ENCODE assay signal across 1 cellular context in genomic region chr4:184451726-184452125, GRCh38.
TF ChIP-seq lines count a peak whose summit lies in the region.

No MANE protein-coding gene starts in this region.

TF ChIP-seq in K562, 482 proteins besides CTCF, POLR2A, EP300 and RAD21 (continued from another document and continues in another):
- TF ChIP-seq ZBTB40 (IDR thresholded peaks at IDR 0.05) (no peak), ZBTB40 (CRISPR knock-in tag; IDR thresholded peaks at IDR 0.05) (no peak), CCNT2 (IDR thresholded peaks at IDR 0.05; ENCODE audit: borderline replicate concordance, extremely low read depth, insufficient read length, low read depth, low read length) (peak; percentile 85), MEF2A (IDR thresholded peaks at IDR 0.05; ENCODE audit: control insufficient read depth, low read depth, low read length) (peak; percentile 60; the same call in 1 of the 2 replicates), FOXP1 (CRISPR knock-in tag; IDR thresholded peaks at IDR 0.05) (no peak), HOMEZ (CRISPR knock-in tag; IDR thresholded peaks at IDR 0.05) (no peak), ZNF282 (CRISPR knock-in tag; IDR thresholded peaks at IDR 0.05) (no peak), WHSC1 (IDR thresholded peaks at IDR 0.05; ENCODE audit: low read length) (no peak), PYGO2 (tag; IDR thresholded peaks at IDR 0.05) (no peak), ARID3A (IDR thresholded peaks at IDR 0.05; ENCODE audit: borderline replicate concordance, low read depth, low read length) (peak; percentile 79; the same call in 1 of the 2 replicates), OTX1 (CRISPR knock-in tag; IDR thresholded peaks at IDR 0.05) (no peak), ZNF445 (CRISPR knock-in tag; IDR thresholded peaks at IDR 0.05; ENCODE audit: low read depth) (no peak), ZNF431 (CRISPR knock-in tag; IDR thresholded peaks at IDR 0.05) (no peak), HES1 (IDR thresholded peaks at IDR 0.05; ENCODE audit: low read depth) (peak; percentile 53; the same call in 1 of the 2 replicates), VEZF1 (CRISPR knock-in tag; IDR thresholded peaks at IDR 0.05) (peak; percentile 57), MAFF (IDR thresholded peaks at IDR 0.05; ENCODE audit: low read length) (peak; percentile 9; the same call in 1 of the 2 replicates), MAFG (tag; conservative IDR thresholded peaks at IDR 0.05) (no peak; the same call in 1 of the 2 replicates), PREB (CRISPR knock-in tag; IDR thresholded peaks at IDR 0.05) (no peak), PURB (CRISPR knock-in tag; IDR thresholded peaks at IDR 0.05; ENCODE audit: low read depth) (no peak), HMG20B (CRISPR knock-in tag; IDR thresholded peaks at IDR 0.05) (no peak), ZNF551 (CRISPR knock-in tag; IDR thresholded peaks at IDR 0.05) (no peak), YBX1 (IDR thresholded peaks at IDR 0.05) (no peak), ZNF263 (CRISPR knock-in tag; IDR thresholded peaks at IDR 0.05; ENCODE audit: borderline replicate concordance) (no peak), ETV1 (tag; conservative IDR thresholded peaks at IDR 0.05; ENCODE audit: low read depth) (peak; percentile 85), ZNF274 (IDR thresholded peaks at IDR 0.05; ENCODE audit: borderline replicate concordance, low read depth, low read length) (no peak), LARP7 (IDR thresholded peaks at IDR 0.05) (no peak), HOXB6 (CRISPR knock-in tag; IDR thresholded peaks at IDR 0.05; ENCODE audit: borderline replicate concordance) (no peak), RBBP5 (IDR thresholded peaks at IDR 0.05; ENCODE audit: borderline replicate concordance, insufficient read depth, low read length, poor library complexity, severe bottlenecking) (no peak), SMARCA5 (IDR thresholded peaks at IDR 0.05) (no peak), E2F1 (CRISPR knock-in tag; IDR thresholded peaks at IDR 0.05) (no peak), PCBP1 (IDR thresholded peaks at IDR 0.05; ENCODE audit: low read depth, low read length, poor library complexity, severe bottlenecking) (no peak), MAX (CRISPR knock-in tag; IDR thresholded peaks at IDR 0.05) (no peak), CGGBP1 (CRISPR knock-in tag; IDR thresholded peaks at IDR 0.05) (no peak), TBL1XR1 (IDR thresholded peaks at IDR 0.05; ENCODE audit: low read length in 2 of 2) (peak; percentile 66 to 97; a peak in 2 of 4 replicates), HMG20A (CRISPR knock-in tag; conservative IDR thresholded peaks at IDR 0.05) (no peak), ZBTB2 (IDR thresholded peaks at IDR 0.05) (no peak), ZBTB7A (IDR thresholded peaks at IDR 0.05; ENCODE audit: borderline replicate concordance, control insufficient read depth, low read depth, low read length) (no peak), ZNF197 (CRISPR knock-in tag; IDR thresholded peaks at IDR 0.05; ENCODE audit: low read depth) (peak; percentile 76; the same call in 1 of the 2 replicates)
